1 cellular context compared by ENCODE assay signal in genomic region chr17:83051423-83052240, GRCh38.
TF ChIP-seq lines count a peak whose summit lies in the region.

No MANE protein-coding gene starts in this region.

TF ChIP-seq in HepG2, 621 proteins besides CTCF, POLR2A, EP300 and RAD21 (continued from another document):
- peak; percentile 37; the same call in 1 of the 2 replicates for TF ChIP-seq ZNF639 (CRISPR knock-in tag; conservative IDR thresholded peaks at IDR 0.05)
- peak; percentile 85; the same call in 1 of the 2 replicates for TF ChIP-seq ZNF414 (CRISPR knock-in tag; IDR thresholded peaks at IDR 0.05)
- peak; percentile 93 for TF ChIP-seq ARHGAP35 (CRISPR knock-in tag; IDR thresholded peaks at IDR 0.05; ENCODE audit: borderline replicate concordance)
- TF ChIP-seq NR2F1 (CRISPR knock-in tag; IDR thresholded peaks at IDR 0.05): peak in 1 of 2 experiments; percentile 27; a peak in 1 of 4 replicates
- TF ChIP-seq ESRRA (CRISPR knock-in tag; IDR thresholded peaks at IDR 0.05; ENCODE audit: low read depth): peak; percentile 80; the same call in 1 of the 2 replicates
- TF ChIP-seq EHMT2 (IDR thresholded peaks at IDR 0.05; ENCODE audit: borderline replicate concordance, low read depth, low read length): no peak
- TF ChIP-seq ATM (IDR thresholded peaks at IDR 0.05; ENCODE audit: borderline replicate concordance): no peak
- TF ChIP-seq HNF1A (IDR thresholded peaks at IDR 0.05; ENCODE audit: low read depth): no peak
- peak; percentile 65; the same call in 1 of the 2 replicates for TF ChIP-seq HNF1A (CRISPR knock-in tag; IDR thresholded peaks at IDR 0.05; ENCODE audit: borderline replicate concordance)
- TF ChIP-seq ZNF792 (CRISPR knock-in tag; IDR thresholded peaks at IDR 0.05): peak; percentile 85
- TF ChIP-seq SP2 (CRISPR knock-in tag; IDR thresholded peaks at IDR 0.05): peak; percentile 85
- no peak for TF ChIP-seq PRDM4 (CRISPR knock-in tag; IDR thresholded peaks at IDR 0.05; ENCODE audit: borderline replicate concordance)
- peak; percentile 72 for TF ChIP-seq KAT8 (CRISPR knock-in tag; IDR thresholded peaks at IDR 0.05)
- TF ChIP-seq SNRNP70 (IDR thresholded peaks at IDR 0.05; ENCODE audit: low read depth, low read length): no peak
- TF ChIP-seq HINFP (CRISPR knock-in tag; IDR thresholded peaks at IDR 0.05; ENCODE audit: low read depth): 0 out of 2 replicates have a peak, but pooled peaks have one; percentile 62
- TF ChIP-seq MBD4 (IDR thresholded peaks at IDR 0.05; ENCODE audit: borderline replicate concordance, low read length): no peak
- TF ChIP-seq ATF7 (IDR thresholded peaks at IDR 0.05): no peak
- 0 out of 2 replicates have a peak, but pooled peaks have one; percentile 22 for TF ChIP-seq ATF7 (CRISPR knock-in tag; IDR thresholded peaks at IDR 0.05)
- peak; percentile 88; the same call in 1 of the 2 replicates for TF ChIP-seq ZNF17 (CRISPR knock-in tag; IDR thresholded peaks at IDR 0.05)
- peak; percentile 95 for TF ChIP-seq ZNF451 (CRISPR knock-in tag; IDR thresholded peaks at IDR 0.05)
- TF ChIP-seq MXD4 (CRISPR knock-in tag; IDR thresholded peaks at IDR 0.05): peak; percentile 99
- TF ChIP-seq ZNF839 (CRISPR knock-in tag; IDR thresholded peaks at IDR 0.05; ENCODE audit: borderline replicate concordance): peak; percentile 67; the same call in 1 of the 2 replicates
- no peak for TF ChIP-seq JDP2 (CRISPR knock-in tag; IDR thresholded peaks at IDR 0.05; ENCODE audit: borderline replicate concordance)
- TF ChIP-seq ZHX1 (CRISPR knock-in tag; IDR thresholded peaks at IDR 0.05; ENCODE audit: low read depth): no peak
- no peak for TF ChIP-seq ZNF549 (CRISPR knock-in tag; IDR thresholded peaks at IDR 0.05)
- peak; percentile 86; the same call in 1 of the 2 replicates for TF ChIP-seq ZNF782 (CRISPR knock-in tag; IDR thresholded peaks at IDR 0.05; ENCODE audit: borderline replicate concordance)
